In genomic region chr6:147974376-147974775, GRCh38 we compare ENCODE assay signal across 15 cellular contexts.
DNase-seq lines count a peak whose midpoint lies in the region; ATAC-seq and TF ChIP-seq lines count a peak whose summit lies in the region.
"Had no signal": no experiment of that assay in that cellular context is flagged by ENCODE, and none has a peak within 500 bp of the region (broad histone marks: within the 10 kb centered on the region; RNA-seq: fewer than 3 reads in every experiment).

No MANE protein-coding gene starts in this region.

- no TSS peak for BruUV-seq in Panc1 (replicated peaks; lab: Mats Ljungman, UMichigan)

- H3K36me3 Mint-ChIP-seq in WTC11: no peaks in the 10 kb centered on the region

- H3K4me1 ChIP-seq in Panc1 (ENCODE audit: control insufficient read depth, insufficient read depth, low read length): no peaks in the 10 kb centered on the region
- H3K4me1 ChIP-seq: ascending aorta, psoas muscle, stomach had no signal

- H3K9me3 ChIP-seq in Panc1 (ENCODE audit: control insufficient read depth, insufficient read depth, low read depth, low read length): no peaks in the 10 kb centered on the region
- H3K9me3 ChIP-seq: ascending aorta, stomach had no signal

- no peak overlapping the region for H3K4me3 Mint-ChIP-seq in WTC11
- H3K4me3 Mint-ChIP-seq: activated T-cell treated with anti-CD3 and anti-CD28 coated beads, Interleukin-2, amount 50 U/mL, for 4 hours had no signal

- H3K27ac ChIP-seq in Panc1 (ENCODE audit: low read length): no peak overlapping the region
- H3K27ac ChIP-seq: ascending aorta, psoas muscle, stomach had no signal

- intact Hi-C loops in Panc1 (cut with micrococcal nuclease; ENCODE audit: unreplicated experiment): loop anchor here (10.0 kb wide), 1 partner anchor 470 kb away; the partner anchor contains the start of gene SAMD5

- peak; percentile 84 for DNase-seq in EH (ENCODE audit: low read depth)
- peak; percentile 15 for DNase-seq in Panc1 (ENCODE audit: low read depth, low spot score)
- DNase-seq in fibroblast of mammary gland (ENCODE audit: low read depth): peak; percentile 16
- DNase-seq in retinal pigment epithelial cell (ENCODE audit: low read depth): peak; percentile 70
- no peak for DNase-seq in activated naive CD4-positive, alpha-beta T cell treated with anti-CD3 and anti-CD28 coated beads, Interleukin-2, amount 50 U/mL, for 16 hours
- DNase-seq in KBM-7: no peak
- no peak for DNase-seq in WTC11 (ENCODE audit: low spot score)
- DNase-seq: activated CD4-positive, alpha-beta T cell treated with anti-CD3 and anti-CD28 coated beads for 1 hour; activated T-cell treated with anti-CD3 and anti-CD28 coated beads, Interleukin-2, amount 50 U/mL, for 4 hours; NCI-H1105; NCI-H526; psoas muscle; stomach had no signal

- no peaks in the 10 kb centered on the region for H3K27me3 ChIP-seq in Panc1 (ENCODE audit: control insufficient read depth, insufficient read depth, low read length)
- H3K27me3 ChIP-seq: ascending aorta, stomach had no signal

- POLR2A ChIA-PET in Panc1 (lab: Charles Lee) (no interaction called here), WTC11 (lab: Charles Lee) (no interaction called here)

- CTCF ChIA-PET in Panc1 (lab: Charles Lee) (no interaction called here), WTC11 (lab: Charles Lee) (interaction anchor here (0.6 kb wide), 1 partner anchor 305 kb away, joined by 4 read pairs; no protein-coding TSS in a partner anchor)

- H3K36me3 ChIP-seq in Panc1 (ENCODE audit: control insufficient read depth, insufficient read depth, low read length): no peaks in the 10 kb centered on the region
- H3K36me3 ChIP-seq: ascending aorta, stomach had no signal

- ATAC-seq in Panc1: no peak
- no peak for ATAC-seq in GM21619 (IDR thresholded peaks at IDR 0.05; ENCODE audit: unreplicated experiment)
- ATAC-seq in WTC11: no peak
- ATAC-seq: activated T-cell treated with anti-CD3 and anti-CD28 coated beads, Interleukin-2, amount 50 U/mL, for 4 hours; psoas muscle had no signal

- H3K9me3 Mint-ChIP-seq in WTC11: no peaks in the 10 kb centered on the region
- H3K9me3 Mint-ChIP-seq: activated T-cell treated with anti-CD3 and anti-CD28 coated beads, Interleukin-2, amount 50 U/mL, for 4 hours had no signal

- H3K27me3 Mint-ChIP-seq in WTC11 (ENCODE audit: low read depth): no peaks in the 10 kb centered on the region

- TF ChIP-seq CTCF in Panc1 (IDR thresholded peaks at IDR 0.05): no peak
- no peak for TF ChIP-seq CTCF in fibroblast of mammary gland (conservative IDR thresholded peaks at IDR 0.05; ENCODE audit: control insufficient read depth, insufficient read depth, low read depth, low read length)
- TF ChIP-seq CTCF in retinal pigment epithelial cell (conservative IDR thresholded peaks at IDR 0.05; ENCODE audit: low read depth, low read length): no peak
- no peak for TF ChIP-seq CTCF in WTC11 (IDR thresholded peaks at IDR 0.05)

- H3K4me3 ChIP-seq in Panc1 (ENCODE audit: low read depth in 2 of 2, low read length in 2 of 2): no peak overlapping the region
- no peak overlapping the region for H3K4me3 ChIP-seq in fibroblast of mammary gland (ENCODE audit: control insufficient read depth, low read depth, low read length)
- no peak overlapping the region for H3K4me3 ChIP-seq in retinal pigment epithelial cell (ENCODE audit: low read length)
- H3K4me3 ChIP-seq: ascending aorta, psoas muscle, stomach had no signal

- H3K4me1 Mint-ChIP-seq in WTC11: no peaks in the 10 kb centered on the region

- in situ Hi-C loops in Panc1 (cut with HindIII; ENCODE audit: low pct_unique_long_range_greater_than_20kb, low sequenced_read_pairs): no loop called here
- in situ Hi-C loops in KBM-7 (cut with MboI; ENCODE audit: low pct_unique_long_range_greater_than_20kb, low sequenced_read_pairs): no loop called here

- H3K27ac Mint-ChIP-seq in WTC11: no peak overlapping the region

TF ChIP-seq in WTC11, 78 proteins besides CTCF, POLR2A, EP300 and RAD21:
- TF ChIP-seq CBFB (CRISPR knock-in tag; IDR thresholded peaks at IDR 0.05; ENCODE audit: low read depth) (no peak), SMAD3 (CRISPR knock-in tag; IDR thresholded peaks at IDR 0.05; ENCODE audit: borderline replicate concordance) (no peak), JAZF1 (CRISPR knock-in tag; IDR thresholded peaks at IDR 0.05) (no peak), ZNF423 (CRISPR knock-in tag; IDR thresholded peaks at IDR 0.05) (no peak)
- TF ChIP-seq, protein P1, sequence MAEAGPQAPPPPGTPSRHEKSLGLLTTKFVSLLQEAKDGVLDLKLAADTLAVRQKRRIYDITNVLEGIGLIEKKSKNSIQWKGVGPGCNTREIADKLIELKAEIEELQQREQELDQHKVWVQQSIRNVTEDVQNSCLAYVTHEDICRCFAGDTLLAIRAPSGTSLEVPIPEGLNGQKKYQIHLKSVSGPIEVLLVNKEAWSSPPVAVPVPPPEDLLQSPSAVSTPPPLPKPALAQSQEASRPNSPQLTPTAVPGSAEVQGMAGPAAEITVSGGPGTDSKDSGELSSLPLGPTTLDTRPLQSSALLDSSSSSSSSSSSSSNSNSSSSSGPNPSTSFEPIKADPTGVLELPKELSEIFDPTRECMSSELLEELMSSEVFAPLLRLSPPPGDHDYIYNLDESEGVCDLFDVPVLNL (CRISPR knock-in tag; IDR thresholded peaks at IDR 0.05; ENCODE audit: borderline replicate concordance, low read depth): no peak
TF ChIP-seq in WTC11: peak in this region for 0.

Comparison
In these comparisons a context has a peak if more than half of its experiments do, and no peak if none do; other contexts are left out.
1. DNase-seq: peak in EH (single experiment), Panc1 (single experiment), fibroblast of mammary gland (single experiment) and retinal pigment epithelial cell (single experiment); none in activated naive CD4-positive, alpha-beta T cell treated with anti-CD3 and anti-CD28 coated beads, Interleukin-2, amount 50 U/mL, for 16 hours (single experiment), KBM-7 (single experiment) and WTC11 (single experiment).